ENCODE assay signal across 6 cellular contexts in genomic region chr16:88759245-88759975, GRCh38. TPM values are rescaled to one million over a fixed set of nuclear protein-coding genes. Genes with fewer than 3 reads are reported as not detected.
DNase-seq lines count a peak whose midpoint lies in the region; ATAC-seq and TF ChIP-seq lines count a peak whose summit lies in the region.

No MANE protein-coding gene starts in this region.

- no peak overlapping the region for H3K4me3 Mint-ChIP-seq in CD14-positive monocyte

- H3K4me3 ChIP-seq in left lung: no peak overlapping the region

- peak overlapping the region in 4 of 7 donors; percentile 28 to 85 (median 50) for H3K27ac Mint-ChIP-seq in CD14-positive monocyte

- peaks cover 15 to 33% of the 10 kb centered on the region in 2 donors for H3K36me3 Mint-ChIP-seq in CD14-positive monocyte

- intact Hi-C loops in CD14-positive monocyte (cut with micrococcal nuclease): no loop called here
- intact Hi-C loops in left lung (cut with DNase I): no loop called here

- H3K27me3 ChIP-seq in left lung: no peaks in the 10 kb centered on the region

- peaks cover 0 to 10% of the 10 kb centered on the region in 2 donors for H3K36me3 ChIP-seq in left lung

- peaks cover 10 to 85% of the 10 kb centered on the region in 2 donors for H3K4me1 ChIP-seq in left lung

- peaks cover 0 to 1% (median 0%) of the 10 kb centered on the region in 7 donors for H3K9me3 Mint-ChIP-seq in CD14-positive monocyte

- TF ChIP-seq CTCF in CD14-positive monocyte (IDR thresholded peaks at IDR 0.05) (no peak), VCaP (conservative IDR thresholded peaks at IDR 0.05) (no peak), left lung (IDR thresholded peaks at IDR 0.05) (peak in 1 of 2 donors; percentile 9)

- peak; percentile 69 for ATAC-seq in left lung
- no peak for ATAC-seq in GM18868 (IDR thresholded peaks at IDR 0.05; ENCODE audit: unreplicated experiment)
- no peak for ATAC-seq in GM19351 (IDR thresholded peaks at IDR 0.05; ENCODE audit: unreplicated experiment)

- H3K27ac ChIP-seq in VCaP (peak overlapping the region; percentile 82), left lung (peak overlapping the region in 1 of 2 donors; percentile 75)

- no peaks in the 10 kb centered on the region for H3K9me3 ChIP-seq in left lung

- peaks cover 29% of the 10 kb centered on the region for H3K4me1 Mint-ChIP-seq in CD14-positive monocyte

- DNase-seq in CD14-positive monocyte (ENCODE audit: low spot score): no peak
- peak; percentile 70 to 89 for DNase-seq in left lung
- no peak for DNase-seq in NCI-H345 (lab: John Stamatoyannopoulos, UW)

- no peaks in the 10 kb centered on the region for H3K27me3 Mint-ChIP-seq in CD14-positive monocyte (ENCODE audit: low read depth in 3 of 3)

RNA-seq across cellular contexts. Expression of gene PIEZO1, which starts 25.6 kb away (rescaled TPM):
- polyA plus RNA-seq in CD14-positive monocyte: 10 to 100 TPM; 10.2 to 15.0 TPM
- total RNA-seq in left lung: 100 to 1,000 TPM; 154 to 193 TPM

RNA-seq across cellular contexts. Expression of gene CDT1, which starts 44.2 kb away (rescaled TPM):
- polyA plus RNA-seq in CD14-positive monocyte: under 1 TPM; 0.07 to 0.24 TPM
- total RNA-seq in left lung: 10 to 100 TPM in 1 of 2 donors, 1 to 10 TPM in 1; 9.3 to 14.5 TPM

RNA-seq across cellular contexts. Expression of gene APRT, which starts 52.3 kb away (rescaled TPM):
- 100 to 1,000 TPM; 233 to 307 TPM for polyA plus RNA-seq in CD14-positive monocyte
- 100 to 1,000 TPM; 108 to 161 TPM for total RNA-seq in left lung

RNA-seq across cellular contexts. Expression of gene CTU2, which starts 53.1 kb away (rescaled TPM):
- polyA plus RNA-seq in CD14-positive monocyte: 1 to 10 TPM; 5.9 to 7.5 TPM
- total RNA-seq in left lung: 10 to 100 TPM; 15.4 to 19.8 TPM

RNA-seq across cellular contexts. Expression of gene RNF166, which starts 53.2 kb away (rescaled TPM):
- polyA plus RNA-seq in CD14-positive monocyte: 100 to 1,000 TPM in 1 of 2 donors, 10 to 100 TPM in 1; 99.3 to 120 TPM
- 10 to 100 TPM; 28.4 to 54.0 TPM for total RNA-seq in left lung

Comparison
In these comparisons a context has a peak if more than half of its experiments do, and no peak if none do; other contexts are left out.
1. DNase-seq: peak in left lung (2 of 2); none in CD14-positive monocyte (single experiment) and NCI-H345 (single experiment).